Comparison of ENCODE assay signal across 13 cellular contexts in the genomic region with DNA sequence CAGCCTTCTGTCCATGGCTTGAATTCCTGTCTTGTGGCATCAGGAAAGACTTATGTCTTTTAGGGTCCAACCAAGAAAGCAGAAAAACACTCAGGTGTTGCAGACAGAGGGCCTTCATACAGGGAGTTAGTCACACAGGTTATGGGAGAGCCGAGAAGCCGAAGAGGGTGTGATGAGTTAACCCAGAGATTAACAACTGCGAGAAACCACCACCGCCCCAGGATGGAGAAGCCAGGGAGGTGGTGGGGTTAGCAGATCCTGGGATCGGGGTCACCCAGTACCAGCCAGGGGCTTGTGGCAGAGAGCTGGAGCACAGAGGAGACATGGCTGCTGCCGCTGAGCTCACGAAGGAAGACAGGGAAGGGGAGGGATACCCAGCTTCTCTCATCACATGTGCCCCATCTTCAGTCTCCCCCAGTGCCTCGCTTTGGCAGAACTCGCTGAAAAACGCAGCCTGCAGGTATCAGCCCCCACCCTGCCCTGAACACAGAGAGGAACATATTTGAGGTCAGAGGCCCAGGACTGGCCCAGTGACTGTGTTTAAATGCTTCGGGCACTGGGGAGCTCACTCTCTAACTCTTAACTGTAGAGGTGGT.
"Had no signal": no experiment of that assay in that cellular context is flagged by ENCODE, and none has a peak within 500 bp of the region (broad histone marks: within the 10 kb centered on the region; RNA-seq: fewer than 3 reads in every experiment).

No MANE protein-coding gene starts in this region.

- H3K36me3 Mint-ChIP-seq: activated naive CD8-positive, alpha-beta T cell; memory B cell had no signal

- H3K4me1 ChIP-seq: left ventricle myocardium inferior, pancreas had no signal

- H3K4me3 Mint-ChIP-seq: memory B cell, neural crest cell had no signal

- H3K27me3 Mint-ChIP-seq: activated naive CD8-positive, alpha-beta T cell had no signal

- H3K27me3 ChIP-seq: pancreas had no signal

- H3K27ac ChIP-seq: esophagus squamous epithelium, left ventricle myocardium inferior, pancreas, transverse colon had no signal

- H3K4me3 ChIP-seq: esophagus squamous epithelium, left ventricle myocardium inferior, pancreas, transverse colon had no signal

- DNase-seq: activated gamma-delta T cell; activated T-cell treated with anti-CD3 and anti-CD28 coated beads, Interleukin-2, amount 50 U/mL, for 1 hour; anterior cingulate cortex; esophagus squamous epithelium; foreskin fibroblast; left ventricle myocardium inferior; pancreas; stimulated activated CD4-positive, alpha-beta T cell treated with anti-CD3 and anti-CD28 coated beads, Interleukin-4, amount 100 ng/mL, for 24 hours; SW 1271; transverse colon had no signal

- H3K4me1 Mint-ChIP-seq: neural crest cell had no signal

- H3K9me3 Mint-ChIP-seq: memory B cell, neural crest cell had no signal

- H3K27ac Mint-ChIP-seq: activated naive CD8-positive, alpha-beta T cell; memory B cell had no signal

- H3K9me3 ChIP-seq: esophagus squamous epithelium, left ventricle myocardium inferior, pancreas, transverse colon had no signal

- H3K36me3 ChIP-seq: esophagus squamous epithelium, left ventricle myocardium inferior, pancreas, transverse colon had no signal
